In genomic region chr2:70202236-70202806, GRCh38 we compare ENCODE assay signal across 30 cellular contexts. TPM values are rescaled to one million over a fixed set of nuclear protein-coding genes. Genes with fewer than 3 reads are reported as not detected.
DNase-seq lines count a peak whose midpoint lies in the region; ATAC-seq, FAIRE-seq and TF ChIP-seq lines count a peak whose summit lies in the region.
"Had no signal": no experiment of that assay in that cellular context is flagged by ENCODE, and none has a peak within 500 bp of the region (broad histone marks: within the 10 kb centered on the region; RNA-seq: fewer than 3 reads in every experiment).

No MANE protein-coding gene starts in this region.

- BruUV-seq in PC-3 (replicated peaks; lab: Mats Ljungman, UMichigan) = no TSS peak

- no peaks in the 10 kb centered on the region for H3K4me1 ChIP-seq in PC-3 (ENCODE audit: insufficient read depth, low read length)
- no peaks in the 10 kb centered on the region for H3K4me1 ChIP-seq in esophagus muscularis mucosa

- H3K36me3 ChIP-seq in PC-3 (ENCODE audit: low read depth, low read length) (no peaks in the 10 kb centered on the region), esophagus muscularis mucosa (no peaks in the 10 kb centered on the region)

- H3K36me3 Mint-ChIP-seq in stimulated activated naive B cell treated with anti-CD40 and anti-IgM and Interleukin-4, amounts not matched to agents 10 μg/mL and 1 μg/mL and 100 μg/mL, for 72 hours = no peaks in the 10 kb centered on the region
- H3K36me3 Mint-ChIP-seq: activated naive CD8-positive, alpha-beta T cell treated with anti-CD3 and anti-CD28 coated beads for 36 hours; CD14-positive monocyte; mesothelial cell of epicardium; natural killer cell had no signal

- TF ChIP-seq POLR2A in esophagus muscularis mucosa (IDR thresholded peaks at IDR 0.05; ENCODE audit: low read depth) = no peak

- H3K27me3 ChIP-seq in PC-3 (ENCODE audit: low read length) = no peaks in the 10 kb centered on the region
- no peaks in the 10 kb centered on the region for H3K27me3 ChIP-seq in esophagus muscularis mucosa

- H3K27ac ChIP-seq in PC-3 (ENCODE audit: low read length) (no peak overlapping the region), esophagus muscularis mucosa (replicated peaks in 1 of 4) (no peak overlapping the region)
- H3K27ac ChIP-seq: 22Rv1, HL-60 had no signal

- CTCF ChIA-PET in PC-3 (lab: Charles Lee) = no interaction called here

- H3F3A ChIP-seq in PC-3 (ENCODE audit: low read length, unreplicated experiment) = no peaks in the 10 kb centered on the region

- H3K4me1 Mint-ChIP-seq in stimulated activated naive B cell treated with anti-CD40 and anti-IgM and Interleukin-4, amounts not matched to agents 10 μg/mL and 1 μg/mL and 100 μg/mL, for 72 hours = no peaks in the 10 kb centered on the region
- H3K4me1 Mint-ChIP-seq: activated naive CD8-positive, alpha-beta T cell treated with anti-CD3 and anti-CD28 coated beads for 36 hours; CD14-positive monocyte; mesothelial cell of epicardium; natural killer cell; stimulated activated effector memory CD8-positive, alpha-beta T cell treated with anti-CD3 and anti-CD28 coated beads, Interleukin-12 subunit alpha, Interleukin-12 subunit beta, amount 100 ng/mL, for 72 hours; T-helper 17 cell had no signal

- no peak overlapping the region for H3K4me2 ChIP-seq in PC-3 (ENCODE audit: low read length)
- H3K4me2 ChIP-seq: SK-N-SH had no signal

- H4K20me1 ChIP-seq in PC-3 (ENCODE audit: low read length) = no peaks in the 10 kb centered on the region

- no peak for FAIRE-seq in HTR-8/SVneo (lab: Jason Lieb, UNC)

- WGBS in esophagus muscularis mucosa = 76% methylated on average over 6 of the region's 9 CpGs

- H3K9me3 Mint-ChIP-seq in stimulated activated naive B cell treated with anti-CD40 and anti-IgM and Interleukin-4, amounts not matched to agents 10 μg/mL and 1 μg/mL and 100 μg/mL, for 72 hours = peaks cover 0 to 2% of the 10 kb centered on the region in 2 donors
- H3K9me3 Mint-ChIP-seq: activated CD8-positive, alpha-beta T cell treated with anti-CD3 and anti-CD28 coated beads for 36 hours; HFFc6; mesothelial cell of epicardium; natural killer cell; stimulated activated effector memory CD8-positive, alpha-beta T cell treated with anti-CD3 and anti-CD28 coated beads, Interleukin-12 subunit alpha, Interleukin-12 subunit beta, amount 100 ng/mL, for 72 hours had no signal

- peaks cover 0 to 4% of the 10 kb centered on the region in 2 donors for H3K27me3 Mint-ChIP-seq in stimulated activated naive B cell treated with anti-CD40 and anti-IgM and Interleukin-4, amounts not matched to agents 10 μg/mL and 1 μg/mL and 100 μg/mL, for 72 hours
- H3K27me3 Mint-ChIP-seq: activated CD8-positive, alpha-beta T cell treated with anti-CD3 and anti-CD28 coated beads for 36 hours; activated naive CD8-positive, alpha-beta T cell treated with anti-CD3 and anti-CD28 coated beads for 36 hours; T-helper 17 cell had no signal

- H3K27ac Mint-ChIP-seq in stimulated activated naive B cell treated with anti-CD40 and anti-IgM and Interleukin-4, amounts not matched to agents 10 μg/mL and 1 μg/mL and 100 μg/mL, for 72 hours = peak overlapping the region; percentile 5
- H3K27ac Mint-ChIP-seq: activated CD8-positive, alpha-beta T cell treated with anti-CD3 and anti-CD28 coated beads for 36 hours; activated naive CD8-positive, alpha-beta T cell treated with anti-CD3 and anti-CD28 coated beads for 36 hours; CD14-positive monocyte; HFFc6; mesothelial cell of epicardium; natural killer cell; stimulated activated effector memory CD8-positive, alpha-beta T cell treated with anti-CD3 and anti-CD28 coated beads, Interleukin-12 subunit alpha, Interleukin-12 subunit beta, amount 100 ng/mL, for 72 hours; T-helper 17 cell had no signal

- no peak overlapping the region for H3K9ac ChIP-seq in PC-3 (ENCODE audit: low read length)
- H3K9ac ChIP-seq: SK-N-SH had no signal

- POLR2A ChIA-PET in PC-3 (lab: Charles Lee; ENCODE audit: unreplicated experiment) = no interaction called here

- H3K4me3 ChIP-seq in PC-3 (ENCODE audit: low read length) (no peak overlapping the region), esophagus muscularis mucosa (no peak overlapping the region)

- TF ChIP-seq CTCF in PC-3 (conservative IDR thresholded peaks at IDR 0.05; ENCODE audit: low read depth, low read length) (no peak), esophagus muscularis mucosa (IDR thresholded peaks at IDR 0.05) (no peak)

- intact Hi-C loops in PC-3 (cut with micrococcal nuclease) (no loop called here), esophagus muscularis mucosa (cut with DNase I) (no loop called here)

- no peak overlapping the region for H3K4me3 Mint-ChIP-seq in stimulated activated naive B cell treated with anti-CD40 and anti-IgM and Interleukin-4, amounts not matched to agents 10 μg/mL and 1 μg/mL and 100 μg/mL, for 72 hours
- H3K4me3 Mint-ChIP-seq: activated CD8-positive, alpha-beta T cell treated with anti-CD3 and anti-CD28 coated beads for 36 hours; activated naive CD8-positive, alpha-beta T cell treated with anti-CD3 and anti-CD28 coated beads for 36 hours; CD14-positive monocyte; HFFc6; mesothelial cell of epicardium; natural killer cell; stimulated activated effector memory CD8-positive, alpha-beta T cell treated with anti-CD3 and anti-CD28 coated beads, Interleukin-12 subunit alpha, Interleukin-12 subunit beta, amount 100 ng/mL, for 72 hours; T-helper 17 cell had no signal

- no peaks in the 10 kb centered on the region for H3K9me2 ChIP-seq in PC-3 (replicated peaks; ENCODE audit: low read length)
- H3K9me2 ChIP-seq: SK-N-SH had no signal

- ATAC-seq in PC-3 (peak; percentile 9; the same call in 1 of the 2 replicates), GM21825 (IDR thresholded peaks at IDR 0.05; ENCODE audit: unreplicated experiment) (no peak)
- ATAC-seq in stimulated activated naive B cell treated with anti-CD40 and anti-IgM and Interleukin-4, amounts not matched to agents 10 μg/mL and 1 μg/mL and 100 μg/mL, for 72 hours (replicated peaks) = no peak
- ATAC-seq: activated CD8-positive, alpha-beta T cell treated with anti-CD3 and anti-CD28 coated beads for 36 hours; natural killer cell; stimulated activated effector memory CD8-positive, alpha-beta T cell treated with anti-CD3 and anti-CD28 coated beads, Interleukin-12 subunit alpha, Interleukin-12 subunit beta, amount 100 ng/mL, for 72 hours; T-helper 17 cell had no signal

- H3K9me3 ChIP-seq in PC-3 (ENCODE audit: low read length) (no peaks in the 10 kb centered on the region), esophagus muscularis mucosa (no peaks in the 10 kb centered on the region)
- H3K9me3 ChIP-seq: SK-N-SH had no signal

- no peak overlapping the region for H2AFZ ChIP-seq in PC-3 (ENCODE audit: low read length)

- H3K79me2 ChIP-seq in PC-3 (ENCODE audit: low read length) = no peaks in the 10 kb centered on the region

- TF ChIP-seq EP300 in esophagus muscularis mucosa (IDR thresholded peaks at IDR 0.05) = no peak

- DNase-seq in NCI-H1105 treated with DMSO at 0.1 percent for 48 hours (lab: John Stamatoyannopoulos, UW) (peak; percentile 9), NCI-H1105 (lab: John Stamatoyannopoulos, UW) (no peak), PC-3 (peak; percentile 13), esophagus muscularis mucosa (ENCODE audit: extremely low spot score) (peak; percentile 68), HTR-8/SVneo (ENCODE audit: insufficient read length, low spot score) (no peak)
- DNase-seq in stimulated activated naive B cell treated with anti-CD40 and anti-IgM and Interleukin-4, amounts not matched to agents 10 μg/mL and 1 μg/mL and 100 μg/mL, for 72 hours = no peak
- DNase-seq in NK-92 treated with Interleukin-12 subunit alpha and Interleukin-12 subunit beta, amount 100 ng/mL, for 24 hours (lab: John Stamatoyannopoulos, UW) = no peak
- DNase-seq: activated CD4-positive, alpha-beta T cell treated with anti-CD3 and anti-CD28 coated beads for 1 hour; activated CD8-positive, alpha-beta T cell treated with anti-CD3 and anti-CD28 coated beads for 36 hours; activated naive CD8-positive, alpha-beta T cell treated with anti-CD3 and anti-CD28 coated beads for 36 hours; aorta; Calu3; central memory CD4-positive, alpha-beta T cell; dermis blood vessel endothelial cell; HFFc6; islet precursor cell; Karpas-422; MV-4-11; natural killer cell; NCI-H526; right cardiac atrium; SK-N-SH; stimulated activated CD4-positive, alpha-beta T cell treated with anti-CD3 and anti-CD28 coated beads, Interleukin-4, amount 100 ng/mL, for 24 hours; T-helper 17 cell had no signal

RNA-seq across cellular contexts. Expression of gene C2orf42, which starts 11.5 kb away (rescaled TPM):
- total RNA-seq in PC-3 (2014; rRNA removed) = 17.1 and 21.1 TPM in 2 replicates
- total RNA-seq in esophagus muscularis mucosa = 10 to 100 TPM; 15.4 to 20.9 (median 17.9) TPM

RNA-seq across cellular contexts. Expression of gene TIA1, which starts 46.1 kb away (rescaled TPM):
- total RNA-seq in PC-3 (2014; rRNA removed) = 82.5 and 123 TPM in 2 replicates
- total RNA-seq in esophagus muscularis mucosa = 10 to 100 TPM; 41.1 to 82.2 (median 47.3) TPM

RNA-seq across cellular contexts. Expression of gene PCYOX1, which starts 55.6 kb away (rescaled TPM):
- total RNA-seq in PC-3 (2014; rRNA removed) (16.1 and 17.5 TPM in 2 replicates), esophagus muscularis mucosa (10 to 100 TPM; 52.2 to 87.4 (median 65.9) TPM)

Comparison
In these comparisons a context has a peak if more than half of its experiments do, and no peak if none do; other contexts are left out.
1. DNase-seq: peak in NCI-H1105 treated with DMSO at 0.1 percent for 48 hours (single experiment), PC-3 (single experiment) and esophagus muscularis mucosa (single experiment); none in NCI-H1105 (single experiment), stimulated activated naive B cell treated with anti-CD40 and anti-IgM and Interleukin-4, amounts not matched to agents 10 μg/mL and 1 μg/mL and 100 μg/mL, for 72 hours (single experiment), HTR-8/SVneo (single experiment) and NK-92 treated with Interleukin-12 subunit alpha and Interleukin-12 subunit beta, amount 100 ng/mL, for 24 hours (single experiment).